Comparison of ENCODE assay signal across 17 cellular contexts in genomic region chr9:79709945-79710674, GRCh38.
DNase-seq lines count a peak whose midpoint lies in the region; ATAC-seq and TF ChIP-seq lines count a peak whose summit lies in the region.
"Had no signal": no experiment of that assay in that cellular context is flagged by ENCODE, and none has a peak within 500 bp of the region (broad histone marks: within the 10 kb centered on the region; RNA-seq: fewer than 3 reads in every experiment).

No MANE protein-coding gene starts in this region.

- H2BK5ac ChIP-seq in H9 (ENCODE audit: insufficient read length, low read length) = no peak overlapping the region

- H3K4me1 Mint-ChIP-seq in H9 = peaks cover 17 to 18% of the 10 kb centered on the region in 2 experiments
- peaks cover 10% of the 10 kb centered on the region for H3K4me1 Mint-ChIP-seq in stimulated activated effector memory CD8-positive, alpha-beta T cell treated with anti-CD3 and anti-CD28 coated beads, Interleukin-12 subunit alpha, Interleukin-12 subunit beta, amount 100 ng/mL, for 72 hours

- H2AK5ac ChIP-seq in H9 (ENCODE audit: insufficient read length, low read length) = no peak overlapping the region

- H3K4ac ChIP-seq in H9 (ENCODE audit: low read depth, low read length) = no peak overlapping the region

- H3K27ac Mint-ChIP-seq in H9 = peak overlapping the region; percentile 30 to 78 (median 44)
- no peak overlapping the region for H3K27ac Mint-ChIP-seq in stimulated activated effector memory CD8-positive, alpha-beta T cell treated with anti-CD3 and anti-CD28 coated beads, Interleukin-12 subunit alpha, Interleukin-12 subunit beta, amount 100 ng/mL, for 72 hours
- H3K27ac Mint-ChIP-seq: CD4-positive, CD25-positive, alpha-beta regulatory T cell had no signal

- no peak overlapping the region for H2BK15ac ChIP-seq in H9 (ENCODE audit: low read depth, low read length)

- no peaks in the 10 kb centered on the region for H3K79me2 ChIP-seq in H9 (ENCODE audit: insufficient read depth, low read length)

- peaks cover 14 to 62% (median 45%) of the 10 kb centered on the region in 3 experiments; a peak in 6 of 7 replicates for H3K36me3 Mint-ChIP-seq in H9 (ENCODE audit: insufficient read depth in 1 of 3, low read depth in 3 of 3)
- H3K36me3 Mint-ChIP-seq in stimulated activated effector memory CD8-positive, alpha-beta T cell treated with anti-CD3 and anti-CD28 coated beads, Interleukin-12 subunit alpha, Interleukin-12 subunit beta, amount 100 ng/mL, for 72 hours = peaks cover 56% of the 10 kb centered on the region

- H3K23ac ChIP-seq in H9 (ENCODE audit: insufficient read length, low read depth, low read length) = no peak overlapping the region

- H3K56ac ChIP-seq in H9 (ENCODE audit: insufficient read length, low read depth, low read length) = no peak overlapping the region

- ATAC-seq in stimulated activated effector memory CD8-positive, alpha-beta T cell treated with anti-CD3 and anti-CD28 coated beads, Interleukin-12 subunit alpha, Interleukin-12 subunit beta, amount 100 ng/mL, for 72 hours = no peak
- ATAC-seq in stimulated activated naive CD8-positive, alpha-beta T cell treated with anti-CD3 and anti-CD28 coated beads, Interleukin-15, Interleukin-2, amounts not matched to agents 100 U/mL and 50 U/mL, for 24 hours = no peak
- ATAC-seq: K562 had no signal

- no peak overlapping the region for H4K8ac ChIP-seq in H9 (replicated peaks; ENCODE audit: insufficient read length, low read depth, low read length)

- H3K4me3 Mint-ChIP-seq in H9 = no peak overlapping the region
- no peak overlapping the region for H3K4me3 Mint-ChIP-seq in stimulated activated effector memory CD8-positive, alpha-beta T cell treated with anti-CD3 and anti-CD28 coated beads, Interleukin-12 subunit alpha, Interleukin-12 subunit beta, amount 100 ng/mL, for 72 hours
- H3K4me3 Mint-ChIP-seq: CD4-positive, CD25-positive, alpha-beta regulatory T cell had no signal

- no peak for DNase-seq in H9
- peak in 42 of 61 donors; percentile 4 to 85 (median 38) for DNase-seq in caudate nucleus (lab: John Stamatoyannopoulos, UW)
- peak; percentile 26 for DNase-seq in kidney glomerular epithelial cell (lab: John Stamatoyannopoulos, UW)
- peak; percentile 61 for DNase-seq in putamen (ENCODE audit: low spot score)
- DNase-seq in kidney tubule cell (ENCODE audit: low spot score) = no peak
- DNase-seq in stimulated activated effector memory CD8-positive, alpha-beta T cell treated with anti-CD3 and anti-CD28 coated beads, Interleukin-12 subunit alpha, Interleukin-12 subunit beta, amount 100 ng/mL, for 72 hours (ENCODE audit: low spot score in 2 of 2) = no peak
- DNase-seq in stimulated activated naive CD8-positive, alpha-beta T cell treated with anti-CD3 and anti-CD28 coated beads, Interleukin-15, Interleukin-2, amounts not matched to agents 100 U/mL and 50 U/mL, for 24 hours = no peak
- DNase-seq: CD4-positive, CD25-positive, alpha-beta regulatory T cell; Kasumi-1; NCI-H1092 treated with DMSO at 0.1 percent for 48 hours; NCI-H1436 treated with DMSO at 0.1 percent for 48 hours; NCI-H187 treated with DMSO at 0.1 percent for 48 hours; NCI-H524 treated with DMSO at 0.1 percent for 48 hours; NCI-H774; SIG-M5 had no signal

- H2BK12ac ChIP-seq in H9 (ENCODE audit: insufficient read length, low read depth, low read length) = no peak overlapping the region

- no peak overlapping the region for H3K9ac ChIP-seq in H9 (ENCODE audit: extremely low read depth, insufficient read length, low read length)
- H3K9ac ChIP-seq: BLaER1 had no signal

- H2BK120ac ChIP-seq in H9 (ENCODE audit: low read depth, low read length, poor library complexity, severe bottlenecking) = no peak overlapping the region

- no peak overlapping the region for H4K5ac ChIP-seq in H9 (ENCODE audit: insufficient read length, low read depth, low read length)

- H3K4me2 ChIP-seq in H9 (ENCODE audit: insufficient read depth, insufficient read length, low read length) = no peak overlapping the region
- H3K4me2 ChIP-seq: BLaER1 had no signal

- H3K9me3 ChIP-seq in H9 (ENCODE audit: control insufficient read depth, low read depth, low read length) = no peaks in the 10 kb centered on the region
- H3K9me3 ChIP-seq: BLaER1 had no signal

- H3K4me1 ChIP-seq in H9 (ENCODE audit: insufficient read depth, low read length) = no peaks in the 10 kb centered on the region; the same call in 1 of the 2 replicates

- no peak overlapping the region for H4K91ac ChIP-seq in H9 (ENCODE audit: insufficient read length, low read depth, low read length)

- H3K27me3 Mint-ChIP-seq in H9 (ENCODE audit: low read depth) = no peaks in the 10 kb centered on the region
- H3K27me3 Mint-ChIP-seq: CD4-positive, CD25-positive, alpha-beta regulatory T cell had no signal

- H4K20me1 ChIP-seq in H9 (ENCODE audit: control insufficient read depth, insufficient read depth, insufficient read length) = no peaks in the 10 kb centered on the region

- no peak overlapping the region for H2BK20ac ChIP-seq in H9 (ENCODE audit: low read depth, low read length, poor library complexity, severe bottlenecking)

- H3K18ac ChIP-seq in H9 (ENCODE audit: insufficient read length, low read depth, low read length) = no peak overlapping the region

- no peaks in the 10 kb centered on the region for H3K23me2 ChIP-seq in H9 (ENCODE audit: insufficient read length, low read depth, low read length, poor library complexity, severe bottlenecking)

- no peak overlapping the region for H3K14ac ChIP-seq in H9 (ENCODE audit: insufficient read depth, low read length)

- no CpG with 5 or more reads among the region's 6 CpGs for WGBS in H9 (ENCODE audit: extremely low coverage, insufficient read length, low lambda C conversion rate)

- no peaks in the 10 kb centered on the region for H3K27me3 ChIP-seq in H9 (ENCODE audit: insufficient read depth, low read length)
- H3K27me3 ChIP-seq: BLaER1 had no signal

- H3K79me1 ChIP-seq in H9 (ENCODE audit: insufficient read depth, low read depth, low read length, poor library complexity, severe bottlenecking) = no peaks in the 10 kb centered on the region

- no peak for TF ChIP-seq CTCF in H9 (conservative IDR thresholded peaks at IDR 0.05)

- H3K27ac ChIP-seq in H9 (ENCODE audit: insufficient read length, low read depth, low read length) = no peak overlapping the region
- no peak overlapping the region for H3K27ac ChIP-seq in caudate nucleus (ENCODE audit: low read depth, low read length)
- H3K27ac ChIP-seq: BLaER1 had no signal

- no peak overlapping the region for H3T11ph ChIP-seq in H9 (ENCODE audit: low read length)

- no peaks in the 10 kb centered on the region for H3K9me3 Mint-ChIP-seq in H9
- no peaks in the 10 kb centered on the region for H3K9me3 Mint-ChIP-seq in stimulated activated effector memory CD8-positive, alpha-beta T cell treated with anti-CD3 and anti-CD28 coated beads, Interleukin-12 subunit alpha, Interleukin-12 subunit beta, amount 100 ng/mL, for 72 hours
- H3K9me3 Mint-ChIP-seq: CD4-positive, CD25-positive, alpha-beta regulatory T cell had no signal

- H2AFZ ChIP-seq in H9 (ENCODE audit: low read length) = no peak overlapping the region

Comparison
In these comparisons a context has a peak if more than half of its experiments do, and no peak if none do; other contexts are left out.
1. DNase-seq: peak in caudate nucleus (42 of 61), kidney glomerular epithelial cell (single experiment) and putamen (single experiment); none in H9 (single experiment), kidney tubule cell (single experiment), stimulated activated effector memory CD8-positive, alpha-beta T cell treated with anti-CD3 and anti-CD28 coated beads, Interleukin-12 subunit alpha, Interleukin-12 subunit beta, amount 100 ng/mL, for 72 hours (0 of 2) and stimulated activated naive CD8-positive, alpha-beta T cell treated with anti-CD3 and anti-CD28 coated beads, Interleukin-15, Interleukin-2, amounts not matched to agents 100 U/mL and 50 U/mL, for 24 hours (single experiment).